In genomic region chr6:42929088-42929927, GRCh38 we compare ENCODE assay signal across 1 cellular context.
TF ChIP-seq lines count a peak whose summit lies in the region.

Gene CNPY3 (plus strand): TSS chr6:42929480. CDS start chr6:42929571, 91 bp downstream.

TF ChIP-seq in K562, 482 proteins besides CTCF, POLR2A, EP300 and RAD21 (continued from another document and continues in another):
- TF ChIP-seq MITF (IDR thresholded peaks at IDR 0.05) (peak; percentile 71), ZNF124 (CRISPR knock-in tag; IDR thresholded peaks at IDR 0.05) (no peak), SIN3B (IDR thresholded peaks at IDR 0.05; ENCODE audit: low read depth) (peak; percentile 62; the same call in 1 of the 2 replicates), PHF21A (IDR thresholded peaks at IDR 0.05; ENCODE audit: borderline replicate concordance, low read depth) (peak; percentile 58; the same call in 1 of the 2 replicates), MAZ (CRISPR knock-in tag; conservative IDR thresholded peaks at IDR 0.05 in 1 of 2, IDR thresholded peaks at IDR 0.05 in 1 of 2) (peak; percentile 75 to 84), SRSF7 (optimal IDR thresholded peaks at IDR 0.05; ENCODE audit: low read depth, low read length) (no peak), ZNF449 (CRISPR knock-in tag; IDR thresholded peaks at IDR 0.05) (no peak), RBM22 (IDR thresholded peaks at IDR 0.05; ENCODE audit: low read depth, low read length, poor library complexity, severe bottlenecking) (peak; percentile 58), FOXA1 (IDR thresholded peaks at IDR 0.05; ENCODE audit: borderline replicate concordance) (no peak), SMARCB1 (IDR thresholded peaks at IDR 0.05; ENCODE audit: insufficient read length, low read depth) (no peak), NCOA1 (IDR thresholded peaks at IDR 0.05; ENCODE audit: low read depth) (peak; percentile 82; the same call in 1 of the 2 replicates), PHF20 (IDR thresholded peaks at IDR 0.05; ENCODE audit: partially characterized antibody) (peak; percentile 80), NFE2 (IDR thresholded peaks at IDR 0.05; ENCODE audit: low read depth) (0 out of 2 replicates have a peak, but pooled peaks have one; percentile 1), NFIC (IDR thresholded peaks at IDR 0.05) (peak; percentile 76), SMARCA5 (IDR thresholded peaks at IDR 0.05) (no peak), ELK1 (CRISPR knock-in tag; IDR thresholded peaks at IDR 0.05) (no peak), PTBP1 (IDR thresholded peaks at IDR 0.05; ENCODE audit: low read depth, low read length) (no peak), TOE1 (IDR thresholded peaks at IDR 0.05; ENCODE audit: borderline replicate concordance) (no peak; the same call in 1 of the 2 replicates), TOE1 (CRISPR knock-in tag; IDR thresholded peaks at IDR 0.05; ENCODE audit: borderline replicate concordance, low read depth) (no peak), POLR3G (IDR thresholded peaks at IDR 0.05; ENCODE audit: extremely low read depth, insufficient read length, insufficient replicate concordance) (no peak), PRPF4 (IDR thresholded peaks at IDR 0.05; ENCODE audit: insufficient read depth, low read depth, low read length, poor library complexity, severe bottlenecking) (no peak), MTA1 (IDR thresholded peaks at IDR 0.05; ENCODE audit: borderline replicate concordance) (no peak), SAFB2 (IDR thresholded peaks at IDR 0.05; ENCODE audit: borderline replicate concordance, low read depth, low read length, severe bottlenecking) (no peak), ZNF589 (CRISPR knock-in tag; IDR thresholded peaks at IDR 0.05; ENCODE audit: low read depth) (peak; percentile 90), DACH1 (IDR thresholded peaks at IDR 0.05; ENCODE audit: partially characterized antibody) (no peak), POLR2G (IDR thresholded peaks at IDR 0.05; ENCODE audit: low read depth, low read length) (peak; percentile 97), DIDO1 (tag; IDR thresholded peaks at IDR 0.05; ENCODE audit: low read depth) (peak; percentile 72; the same call in 1 of the 2 replicates), NBN (IDR thresholded peaks at IDR 0.05; ENCODE audit: low read depth) (0 out of 2 replicates have a peak, but pooled peaks have one; percentile 9), RBBP5 (IDR thresholded peaks at IDR 0.05; ENCODE audit: borderline replicate concordance, insufficient read depth, low read length, poor library complexity, severe bottlenecking) (peak; percentile 84), HINFP (tag; conservative IDR thresholded peaks at IDR 0.05; ENCODE audit: low read depth) (peak; percentile 95), ZNF3 (CRISPR knock-in tag; IDR thresholded peaks at IDR 0.05) (no peak), NCOA4 (IDR thresholded peaks at IDR 0.05; ENCODE audit: partially characterized antibody) (no peak), PBX2 (CRISPR knock-in tag; IDR thresholded peaks at IDR 0.05; ENCODE audit: low read depth) (no peak), PBX2 (tag; conservative IDR thresholded peaks at IDR 0.05; ENCODE audit: low read depth) (no peak), RBM39 (optimal IDR thresholded peaks at IDR 0.05; ENCODE audit: low read depth, low read length) (no peak), ZBTB40 (IDR thresholded peaks at IDR 0.05) (peak; percentile 95), ZBTB40 (CRISPR knock-in tag; IDR thresholded peaks at IDR 0.05) (no peak), ZNF699 (CRISPR knock-in tag; IDR thresholded peaks at IDR 0.05; ENCODE audit: insufficient replicate concordance) (no peak), MEF2D (tag; conservative IDR thresholded peaks at IDR 0.05; ENCODE audit: low read depth) (no peak), CBX3 (IDR thresholded peaks at IDR 0.05; ENCODE audit: borderline replicate concordance in 1 of 2, low read length in 2 of 2) (peak in 1 of 2 experiments; percentile 89; a peak in 1 of 3 replicates), OTX1 (CRISPR knock-in tag; IDR thresholded peaks at IDR 0.05) (no peak), ZNF785 (CRISPR knock-in tag; IDR thresholded peaks at IDR 0.05) (no peak), MCM3 (IDR thresholded peaks at IDR 0.05) (no peak), ZC3H8 (IDR thresholded peaks at IDR 0.05) (no peak), ARHGAP35 (IDR thresholded peaks at IDR 0.05; ENCODE audit: partially characterized antibody) (no peak), USF2 (CRISPR knock-in tag; IDR thresholded peaks at IDR 0.05) (peak; percentile 90), IRF9 (tag; IDR thresholded peaks at IDR 0.05) (no peak), ZNF717 (CRISPR knock-in tag; IDR thresholded peaks at IDR 0.05) (no peak)
